ENCODE assay signal across 14 cellular contexts in the genomic region with DNA sequence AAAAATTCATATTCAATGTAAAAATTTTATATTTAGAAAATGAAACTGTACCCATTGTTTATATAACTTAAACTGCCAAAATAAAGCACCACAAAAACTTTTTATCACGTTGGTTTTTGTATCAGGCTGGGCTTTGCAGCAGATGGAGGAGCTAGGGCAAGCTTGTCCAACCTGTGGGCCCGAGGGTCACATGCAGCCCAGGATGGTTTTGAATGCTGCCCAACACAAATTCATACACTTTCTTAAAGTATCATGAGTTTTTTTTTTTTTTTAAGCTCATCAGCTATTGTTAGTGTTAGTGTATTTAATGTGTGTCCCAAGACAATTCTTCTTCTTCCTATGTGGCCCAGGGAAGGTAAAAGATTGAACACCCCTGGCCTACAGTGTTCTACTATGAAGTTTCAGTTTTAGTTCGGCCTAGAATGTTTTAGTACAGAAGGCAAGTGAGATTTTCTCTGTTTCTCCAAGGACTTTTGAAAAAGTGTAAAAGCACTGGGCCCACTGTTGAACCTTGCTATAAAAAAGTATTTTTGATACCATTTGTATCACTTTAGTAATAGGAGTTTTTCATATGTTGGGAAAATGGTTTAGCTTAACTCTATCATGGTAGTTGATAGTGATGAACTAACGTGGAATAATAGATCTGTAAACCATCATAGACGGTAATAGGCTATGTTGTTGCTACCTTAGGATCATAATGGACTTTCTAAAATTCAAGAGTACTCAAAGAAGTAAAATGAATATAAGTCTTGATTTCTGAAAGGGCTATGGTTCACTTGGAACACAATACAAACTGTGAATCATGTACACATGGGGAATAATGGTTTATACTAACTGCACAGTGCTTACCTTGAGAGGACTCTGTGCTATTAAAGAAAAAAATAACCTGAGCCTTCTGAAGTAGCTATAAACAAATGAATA. TPM values are rescaled to one million over a fixed set of nuclear protein-coding genes. Genes with fewer than 3 reads are reported as not detected.
DNase-seq lines count a peak whose midpoint lies in the region; ATAC-seq and TF ChIP-seq lines count a peak whose summit lies in the region.
"Had no signal": no experiment of that assay in that cellular context is flagged by ENCODE, and none has a peak within 500 bp of the region (broad histone marks: within the 10 kb centered on the region; RNA-seq: fewer than 3 reads in every experiment).

No MANE protein-coding gene starts in this region.

- H3K36me3 ChIP-seq in Karpas-422 (ENCODE audit: insufficient read depth, low read length) (peaks cover 38% of the 10 kb centered on the region), SJCRH30 (peaks cover 8% of the 10 kb centered on the region; the same call in 1 of the 2 replicates)
- H3K36me3 ChIP-seq: pancreas had no signal

- DNase-seq in T-helper 2 cell treated with Interferon-gamma antibody and Interleukin-4, amounts not matched to agents 5 μg/mL and 100 μg/mL, for 36 hours (ENCODE audit: low spot score), result no peak
- DNase-seq in T-helper 2 cell, result no peak
- DNase-seq in Karpas-422, result no peak
- DNase-seq in SJCRH30, result no peak
- no peak for DNase-seq in retinal pigment epithelial cell (ENCODE audit: low read depth)
- no peak for DNase-seq in hypothalamus (lab: John Stamatoyannopoulos, UW)
- DNase-seq: activated CD4-positive, alpha-beta T cell treated with anti-CD3 and anti-CD28 coated beads, Interleukin-2, amount 10 ng/mL, durations not matched to agents 24 days and 14 days; activated T-cell treated with anti-CD3 and anti-CD28 coated beads, Interleukin-2, amount 50 U/mL, for 24 hours; amygdala; NCI-H226; pancreas had no signal

- peaks cover 29% of the 10 kb centered on the region for H3K4me1 Mint-ChIP-seq in T-helper 2 cell treated with Interferon-gamma antibody and Interleukin-4, amounts not matched to agents 5 μg/mL and 100 μg/mL, for 36 hours (ENCODE audit: low read depth)

- no peaks in the 10 kb centered on the region for H3K27me3 ChIP-seq in Karpas-422 (ENCODE audit: low read length)
- no peaks in the 10 kb centered on the region for H3K27me3 ChIP-seq in SJCRH30

- H3K27ac ChIP-seq in Karpas-422 (ENCODE audit: low read length) (peak overlapping the region; percentile 28), SJCRH30 (no peak overlapping the region)
- H3K27ac ChIP-seq: pancreas had no signal

- no peaks in the 10 kb centered on the region for H4K20me1 ChIP-seq in Karpas-422 (ENCODE audit: insufficient read depth, low read depth, low read length)

- H3K4me1 ChIP-seq in Karpas-422 (ENCODE audit: low read length) (peaks cover 63% of the 10 kb centered on the region), SJCRH30 (peaks cover 10% of the 10 kb centered on the region; the same call in 1 of the 2 replicates)

- ATAC-seq in HG03457 (IDR thresholded peaks at IDR 0.05; ENCODE audit: unreplicated experiment) (no peak), HG02870 (IDR thresholded peaks at IDR 0.05; ENCODE audit: unreplicated experiment) (no peak)
- ATAC-seq: pancreas had no signal

- peak overlapping the region; percentile 12 for H3K9ac ChIP-seq in Karpas-422 (ENCODE audit: low read length)

- no peak for TF ChIP-seq CTCF in retinal pigment epithelial cell (conservative IDR thresholded peaks at IDR 0.05; ENCODE audit: low read depth, low read length)

- peak overlapping the region; percentile 78 for H3K4me2 ChIP-seq in Karpas-422 (ENCODE audit: low read depth, low read length, poor library complexity, severe bottlenecking)

- H2AFZ ChIP-seq in Karpas-422 (ENCODE audit: low read length), result no peak overlapping the region

- H3K9me3 Mint-ChIP-seq in T-helper 2 cell treated with Interferon-gamma antibody and Interleukin-4, amounts not matched to agents 5 μg/mL and 100 μg/mL, for 36 hours, result peaks cover 12% of the 10 kb centered on the region
- H3K9me3 Mint-ChIP-seq: activated T-cell treated with anti-CD3 and anti-CD28 coated beads, Interleukin-2, amount 50 U/mL, for 24 hours had no signal

- H3K9me3 ChIP-seq in Karpas-422 (ENCODE audit: low read length), result no peaks in the 10 kb centered on the region
- no peaks in the 10 kb centered on the region for H3K9me3 ChIP-seq in SJCRH30 (replicated peaks)
- H3K9me3 ChIP-seq: pancreas had no signal

- H3K4me3 ChIP-seq in Karpas-422 (ENCODE audit: low read length) (peak overlapping the region; percentile 97), SJCRH30 (peak overlapping the region; percentile 96), retinal pigment epithelial cell (ENCODE audit: low read length) (peak overlapping the region; percentile 75)
- H3K4me3 ChIP-seq: pancreas had no signal

- H3K79me2 ChIP-seq in Karpas-422 (ENCODE audit: low read length), result peaks cover 89% of the 10 kb centered on the region

- no peak overlapping the region for H3K27ac Mint-ChIP-seq in T-helper 2 cell treated with Interferon-gamma antibody and Interleukin-4, amounts not matched to agents 5 μg/mL and 100 μg/mL, for 36 hours
- H3K27ac Mint-ChIP-seq: activated CD4-positive, alpha-beta T cell treated with anti-CD3 and anti-CD28 coated beads, Interleukin-2, amount 10 ng/mL, durations not matched to agents 24 days and 14 days; activated T-cell treated with anti-CD3 and anti-CD28 coated beads, Interleukin-2, amount 50 U/mL, for 24 hours had no signal

- no peaks in the 10 kb centered on the region for H3K9me2 ChIP-seq in Karpas-422 (replicated peaks; ENCODE audit: insufficient read depth, low read length)

- peaks cover 49% of the 10 kb centered on the region for H3K27me3 Mint-ChIP-seq in T-helper 2 cell treated with Interferon-gamma antibody and Interleukin-4, amounts not matched to agents 5 μg/mL and 100 μg/mL, for 36 hours (ENCODE audit: low read depth)

- H3K36me3 Mint-ChIP-seq in T-helper 2 cell treated with Interferon-gamma antibody and Interleukin-4, amounts not matched to agents 5 μg/mL and 100 μg/mL, for 36 hours (ENCODE audit: low read depth), result peaks cover 26% of the 10 kb centered on the region

- peak overlapping the region; percentile 34 for H3K4me3 Mint-ChIP-seq in T-helper 2 cell treated with Interferon-gamma antibody and Interleukin-4, amounts not matched to agents 5 μg/mL and 100 μg/mL, for 36 hours
- H3K4me3 Mint-ChIP-seq: activated CD4-positive, alpha-beta T cell treated with anti-CD3 and anti-CD28 coated beads, Interleukin-2, amount 10 ng/mL, durations not matched to agents 24 days and 14 days; activated T-cell treated with anti-CD3 and anti-CD28 coated beads, Interleukin-2, amount 50 U/mL, for 24 hours had no signal

RNA-seq across cellular contexts. Expression of a gene that starts 2.9 kb away (rescaled TPM):
- 88.7 and 254 TPM in 2 replicates for total RNA-seq in Karpas-422 (2014; rRNA removed; shearing (Covaris generic); ENCODE audit: low replicate concordance)
- 107 and 128 TPM in 2 replicates for total RNA-seq in SJCRH30 (2014; rRNA removed; shearing (Covaris generic))
- total RNA-seq: MCF 10A had no signal

RNA-seq across cellular contexts. Expression of a gene that starts 3.3 kb away (rescaled TPM):
- 14.5 and 35.3 TPM in 2 replicates for total RNA-seq in Karpas-422 (2014; rRNA removed; shearing (Covaris generic); ENCODE audit: low replicate concordance)
- 8.4 TPM in 2 replicates for total RNA-seq in SJCRH30 (2014; rRNA removed; shearing (Covaris generic))
- total RNA-seq: MCF 10A had no signal

RNA-seq across cellular contexts. Expression of a gene that starts 17.8 kb away (rescaled TPM):
- 2.0 and 4.3 TPM in 2 replicates for total RNA-seq in Karpas-422 (2014; rRNA removed; shearing (Covaris generic); ENCODE audit: low replicate concordance)
- 1.3 TPM in 2 replicates for total RNA-seq in SJCRH30 (2014; rRNA removed; shearing (Covaris generic))
- total RNA-seq: MCF 10A had no signal
